In the genomic region with DNA sequence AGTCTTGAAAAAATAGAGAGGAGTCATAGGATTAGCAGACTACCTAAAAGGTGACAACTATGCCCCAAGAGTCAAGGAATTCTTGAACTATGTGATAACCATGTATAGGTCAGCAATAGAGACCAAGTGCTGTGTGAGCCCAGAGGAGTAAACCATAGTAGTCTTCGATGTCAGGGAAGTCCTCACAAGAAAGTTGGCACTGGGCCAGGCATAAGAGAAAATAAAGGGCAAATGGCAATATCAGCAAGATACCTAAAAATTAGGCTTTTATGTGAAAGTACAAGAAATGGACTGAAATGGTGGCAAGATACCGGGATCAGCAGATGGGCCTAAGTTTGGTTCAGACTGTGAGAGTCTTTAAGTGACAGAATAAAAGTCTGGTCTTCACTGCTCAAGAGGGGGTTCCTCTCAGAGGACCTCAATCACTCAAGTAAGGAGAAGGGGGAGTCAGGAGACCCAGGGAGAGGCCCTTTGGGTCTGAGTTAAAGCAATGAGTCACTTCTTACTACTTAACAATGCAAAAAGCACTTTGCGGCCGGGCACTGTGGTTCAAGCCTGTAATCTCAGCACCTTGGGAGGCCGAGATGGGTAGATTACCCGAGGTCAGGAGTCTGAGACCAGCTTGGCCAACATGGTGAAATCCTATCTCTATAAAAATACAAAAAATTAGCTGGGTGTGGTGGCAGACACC, we compare ENCODE assay signal across 8 cellular contexts.
DNase-seq lines count a peak whose midpoint lies in the region; ATAC-seq lines count a peak whose summit lies in the region.

No MANE protein-coding gene starts in this region.

- ATAC-seq in GM21423 (IDR thresholded peaks at IDR 0.05; ENCODE audit: unreplicated experiment) (peak; percentile 52), HG03521 (IDR thresholded peaks at IDR 0.05; ENCODE audit: unreplicated experiment) (peak; percentile 36), esophagus mucosa (peak; percentile 10)

- H3K4me3 ChIP-seq in H7 (ENCODE audit: insufficient read depth, low read depth, low read length) = no peak overlapping the region

- H3K36me3 ChIP-seq in H7 (replicated peaks; ENCODE audit: control insufficient read depth, insufficient read depth, low read length) = no peaks in the 10 kb centered on the region

- DNase-seq in GF-D8 (lab: John Stamatoyannopoulos, UW) = peak; percentile 41
- DNase-seq in H7 = no peak
- DNase-seq in NCI-H526 (lab: John Stamatoyannopoulos, UW) = no peak
- no peak for DNase-seq in nucleus accumbens (lab: John Stamatoyannopoulos, UW)
- DNase-seq in islet precursor cell = no peak

- no peaks in the 10 kb centered on the region for H3K27me3 ChIP-seq in H7 (ENCODE audit: control insufficient read depth, insufficient read depth, low read length)
